ENCODE assay signal across 23 cellular contexts in genomic region chr6:112172540-112172939, GRCh38.
"Had no signal": no experiment of that assay in that cellular context is flagged by ENCODE, and none has a peak within 500 bp of the region (broad histone marks: within the 10 kb centered on the region; RNA-seq: fewer than 3 reads in every experiment).

No MANE protein-coding gene starts in this region.

- DNase-seq: effector memory CD8-positive, alpha-beta T cell; foreskin keratinocyte; heart left ventricle; left colon; right lobe of liver; small intestine; stimulated activated CD4-positive, alpha-beta T cell treated with anti-CD3 and anti-CD28 coated beads, Interleukin-15, amount 100 ng/mL, for 24 hours; stimulated activated CD4-positive, alpha-beta T cell treated with anti-CD3 and anti-CD28 coated beads, Interleukin-2, amount 100 ng/mL, for 48 hours; stimulated activated naive B cell treated with anti-CD40 and anti-IgM and Interleukin-4, amounts not matched to agents 10 μg/mL and 1 μg/mL and 100 μg/mL, for 72 hours; transverse colon; upper lobe of right lung; uterus had no signal

- H3K27me3 ChIP-seq: gastroesophageal sphincter, heart left ventricle, right lobe of liver, suprapubic skin, transverse colon, upper lobe of right lung, uterus had no signal

- H3K36me3 ChIP-seq: right lobe of liver, uterus had no signal

- H3K36me3 Mint-ChIP-seq: memory B cell; natural killer cell treated with Interleukin-12 subunit alpha and Interleukin-12 subunit beta and Interleukin-15 and Interleukin-18, amount 100 ng/mL, for 72 hours; stimulated activated naive B cell treated with anti-CD40 and anti-IgM and Interleukin-4, amounts not matched to agents 10 μg/mL and 1 μg/mL and 100 μg/mL, for 72 hours had no signal

- H3K4me2 ChIP-seq: hepatocyte had no signal

- H3K9me3 ChIP-seq: gastroesophageal sphincter, heart left ventricle, right lobe of liver, suprapubic skin, transverse colon, upper lobe of right lung, uterus had no signal

- H3K27ac Mint-ChIP-seq: effector memory CD8-positive, alpha-beta T cell; memory B cell; natural killer cell treated with Interleukin-12 subunit alpha and Interleukin-12 subunit beta and Interleukin-15 and Interleukin-18, amount 100 ng/mL, for 72 hours; progenitor cell of endocrine pancreas; stimulated activated naive B cell treated with anti-CD40 and anti-IgM and Interleukin-4, amounts not matched to agents 10 μg/mL and 1 μg/mL and 100 μg/mL, for 72 hours; stimulated activated naive CD8-positive, alpha-beta T cell treated with anti-CD3 and anti-CD28 coated beads, Interleukin-15, Interleukin-2, amounts not matched to agents 100 ng/mL and 50 ng/mL, for 24 hours had no signal

- H3K9me3 Mint-ChIP-seq: effector memory CD8-positive, alpha-beta T cell; memory B cell; natural killer cell treated with Interleukin-12 subunit alpha and Interleukin-12 subunit beta and Interleukin-15 and Interleukin-18, amount 100 ng/mL, for 72 hours; neural crest cell; stimulated activated naive B cell treated with anti-CD40 and anti-IgM and Interleukin-4, amounts not matched to agents 10 μg/mL and 1 μg/mL and 100 μg/mL, for 72 hours; stimulated activated naive CD8-positive, alpha-beta T cell treated with anti-CD3 and anti-CD28 coated beads, Interleukin-15, Interleukin-2, amounts not matched to agents 100 ng/mL and 50 ng/mL, for 24 hours had no signal

- H3K27ac ChIP-seq: coronary artery, foreskin keratinocyte, heart left ventricle, hepatocyte, parathyroid adenoma, right lobe of liver, suprapubic skin, transverse colon, upper lobe of right lung, uterus had no signal

- H3K4me3 ChIP-seq: coronary artery, gastroesophageal sphincter, heart left ventricle, hepatocyte, lung, right lobe of liver, suprapubic skin, transverse colon, upper lobe of right lung, uterus had no signal

- H3K4me1 ChIP-seq: foreskin keratinocyte, gastroesophageal sphincter, heart left ventricle, parathyroid adenoma, right lobe of liver, suprapubic skin, transverse colon, upper lobe of right lung, uterus had no signal

- ATAC-seq: effector memory CD8-positive, alpha-beta T cell; foreskin keratinocyte; gastroesophageal sphincter; left colon; natural killer cell treated with Interleukin-12 subunit alpha and Interleukin-12 subunit beta and Interleukin-15 and Interleukin-18, amount 100 ng/mL, for 72 hours; right lobe of liver; stimulated activated naive B cell treated with anti-CD40 and anti-IgM and Interleukin-4, amounts not matched to agents 10 μg/mL and 1 μg/mL and 100 μg/mL, for 72 hours; upper lobe of right lung had no signal

- H3K9ac ChIP-seq: parathyroid adenoma had no signal

- H2AFZ ChIP-seq: hepatocyte, parathyroid adenoma had no signal

- H3K4me3 Mint-ChIP-seq: effector memory CD8-positive, alpha-beta T cell; memory B cell; natural killer cell treated with Interleukin-12 subunit alpha and Interleukin-12 subunit beta and Interleukin-15 and Interleukin-18, amount 100 ng/mL, for 72 hours; neural crest cell; stimulated activated naive B cell treated with anti-CD40 and anti-IgM and Interleukin-4, amounts not matched to agents 10 μg/mL and 1 μg/mL and 100 μg/mL, for 72 hours; stimulated activated naive CD8-positive, alpha-beta T cell treated with anti-CD3 and anti-CD28 coated beads, Interleukin-15, Interleukin-2, amounts not matched to agents 100 ng/mL and 50 ng/mL, for 24 hours had no signal

- H3K4me1 Mint-ChIP-seq: memory B cell; stimulated activated naive B cell treated with anti-CD40 and anti-IgM and Interleukin-4, amounts not matched to agents 10 μg/mL and 1 μg/mL and 100 μg/mL, for 72 hours had no signal
